Comparison of ENCODE assay signal across 8 cellular contexts in genomic region chr1:211133393-211133840, GRCh38. TPM values are rescaled to one million over a fixed set of nuclear protein-coding genes. Genes with fewer than 3 reads are reported as not detected.
DNase-seq lines count a peak whose midpoint lies in the region; ATAC-seq and TF ChIP-seq lines count a peak whose summit lies in the region.

No MANE protein-coding gene starts in this region.

- no peaks in the 10 kb centered on the region for H3K36me3 Mint-ChIP-seq in CD4-positive, alpha-beta memory T cell
- H3K36me3 Mint-ChIP-seq in naive thymus-derived CD8-positive, alpha-beta T cell, result no peaks in the 10 kb centered on the region

- CTCF ChIA-PET in CD4-positive, alpha-beta memory T cell (lab: Charles Lee; ENCODE audit: partially characterized antibody), result interaction anchor here (1.0 to 3.9 kb wide), 9 partner anchors 28 to 729 kb away, joined by 3 to 19 read pairs (median 3); partner anchors contain the start of gene RCOR3

- H3K36me3 ChIP-seq in CD4-positive, alpha-beta memory T cell (ENCODE audit: insufficient read depth, low read length), result no peaks in the 10 kb centered on the region
- H3K36me3 ChIP-seq in aorta (ENCODE audit: control insufficient read depth in 1 of 2, insufficient read depth in 2 of 2, low read length in 1 of 2), result no peaks in the 10 kb centered on the region

- H3K4me3 ChIP-seq in CD4-positive, alpha-beta memory T cell (ENCODE audit: low read length in 2 of 2), result peak overlapping the region in 1 of 2 donors; percentile 19
- H3K4me3 ChIP-seq in WI38 (ENCODE audit: low read depth, low read length) (peak overlapping the region; percentile 61), aorta (ENCODE audit: low read length in 2 of 2) (peak overlapping the region in 1 of 2 donors; percentile 4)

- intact Hi-C loops in CD4-positive, alpha-beta memory T cell (cut with micrococcal nuclease), result loop anchor here (10.0 kb wide), 1 partner anchor 381 kb away; no protein-coding TSS in a partner anchor
- intact Hi-C loops in aorta (cut with DNase I), result loop anchor here (5.0 to 10.0 kb wide), 4 partner anchors 551 to 726 kb away; no protein-coding TSS in a partner anchor

- WGBS in aorta, 2 donors, result 1% methylated on average over 30 to 32 of the region's 32 CpGs

- no peaks in the 10 kb centered on the region for H3K9me3 ChIP-seq in CD4-positive, alpha-beta memory T cell (ENCODE audit: control insufficient read depth in 1 of 2, low read length in 2 of 2)
- H3K9me3 ChIP-seq in aorta (ENCODE audit: control insufficient read depth, low read length), result no peaks in the 10 kb centered on the region

- H3K27me3 Mint-ChIP-seq in CD4-positive, alpha-beta memory T cell, result peaks cover 26 to 28% of the 10 kb centered on the region in 2 donors
- H3K27me3 Mint-ChIP-seq in naive thymus-derived CD8-positive, alpha-beta T cell, result peaks cover 19 to 54% (median 26%) of the 10 kb centered on the region in 5 donors

- no peak for TF ChIP-seq CTCF in WI38 (IDR thresholded peaks at IDR 0.05; ENCODE audit: low read depth, low read length)

- no peak overlapping the region for H3K27ac ChIP-seq in CD4-positive, alpha-beta memory T cell (ENCODE audit: low read depth, low read length)
- no peak overlapping the region for H3K27ac ChIP-seq in aorta (ENCODE audit: low read depth in 1 of 2, low read length in 2 of 2)

- peak in 1 of 5 donors; percentile 1 for DNase-seq in CD4-positive, alpha-beta memory T cell
- DNase-seq in naive thymus-derived CD8-positive, alpha-beta T cell, result peak in 4 of 10 donors; percentile 0 to 20 (median 12)
- peak in 1 of 2 donors; percentile 76 for DNase-seq in aorta

- no peaks in the 10 kb centered on the region for H3K9me3 Mint-ChIP-seq in CD4-positive, alpha-beta memory T cell
- H3K9me3 Mint-ChIP-seq in naive thymus-derived CD8-positive, alpha-beta T cell, result no peaks in the 10 kb centered on the region

- H3K4me3 Mint-ChIP-seq in CD4-positive, alpha-beta memory T cell, result peak overlapping the region; percentile 74 to 83 (median 77)
- peak overlapping the region; percentile 71 to 84 (median 78) for H3K4me3 Mint-ChIP-seq in naive thymus-derived CD8-positive, alpha-beta T cell

- peaks cover 3 to 20% (median 7%) of the 10 kb centered on the region in 4 donors for H3K4me1 Mint-ChIP-seq in CD4-positive, alpha-beta memory T cell
- H3K4me1 Mint-ChIP-seq in naive thymus-derived CD8-positive, alpha-beta T cell, result peaks cover 6 to 26% (median 12%) of the 10 kb centered on the region in 4 donors

- H3K27me3 ChIP-seq in CD4-positive, alpha-beta memory T cell (ENCODE audit: insufficient read depth, low read length), result peaks cover 17% of the 10 kb centered on the region
- no peaks in the 10 kb centered on the region for H3K27me3 ChIP-seq in aorta (ENCODE audit: control insufficient read depth in 1 of 2, insufficient read depth in 2 of 2, low read length in 1 of 2)

- POLR2A ChIA-PET in CD4-positive, alpha-beta memory T cell (lab: Charles Lee; ENCODE audit: partially characterized antibody), result no interaction called here
- POLR2A ChIA-PET in naive thymus-derived CD8-positive, alpha-beta T cell (lab: Charles Lee), result interaction anchor here (1.1 kb wide), 1 partner anchor 125 kb away, joined by 5 read pairs; no protein-coding TSS in a partner anchor

- peak; percentile 6 for ATAC-seq in HG02943 (IDR thresholded peaks at IDR 0.05; ENCODE audit: low read depth, unreplicated experiment)
- peak; percentile 7 for ATAC-seq in esophagus mucosa
- ATAC-seq in naive thymus-derived CD8-positive, alpha-beta T cell, result peak; percentile 41 to 48
- ATAC-seq in aorta (ENCODE audit: low FRiP score), result peak; percentile 21
- no peak for ATAC-seq in GM19324 (IDR thresholded peaks at IDR 0.05; ENCODE audit: low FRiP score, unreplicated experiment)
- ATAC-seq in HG03196 (IDR thresholded peaks at IDR 0.05; ENCODE audit: unreplicated experiment), result no peak

- H3K4me1 ChIP-seq in CD4-positive, alpha-beta memory T cell (ENCODE audit: insufficient read depth, low read length), result peaks cover 17% of the 10 kb centered on the region
- H3K4me1 ChIP-seq in aorta (ENCODE audit: control insufficient read depth in 1 of 2, insufficient read depth in 2 of 2, low read length in 2 of 2), result no peaks in the 10 kb centered on the region

- H3K27ac Mint-ChIP-seq in CD4-positive, alpha-beta memory T cell, result no peak overlapping the region
- peak overlapping the region in 2 of 10 donors; percentile 4 to 26 for H3K27ac Mint-ChIP-seq in naive thymus-derived CD8-positive, alpha-beta T cell

RNA-seq across cellular contexts. Expression of gene KCNH1, which starts 0.5 kb away (rescaled TPM):
- total RNA-seq in CD4-positive, alpha-beta memory T cell, result not detected
- polyA plus RNA-seq in CD4-positive, alpha-beta memory T cell, result not detected
- total RNA-seq in esophagus mucosa (1.2 TPM), aorta (under 1 TPM; 0.19 to 0.96 TPM)
- not detected for total RNA-seq in naive thymus-derived CD8-positive, alpha-beta T cell
- polyA plus RNA-seq in naive thymus-derived CD8-positive, alpha-beta T cell, result not detected
- polyA plus RNA-seq in aorta, result under 1 TPM in 1 of 2 donors, not detected in 1; 0.03 TPM

Comparison
In these comparisons a context has a peak if more than half of its experiments do, and no peak if none do; other contexts are left out.
1. ATAC-seq: peak in HG02943 (single experiment), esophagus mucosa (single experiment), naive thymus-derived CD8-positive, alpha-beta T cell (2 of 2) and aorta (single experiment); none in GM19324 (single experiment) and HG03196 (single experiment).